Comparison of ENCODE assay signal across 8 cellular contexts in the genomic region with DNA sequence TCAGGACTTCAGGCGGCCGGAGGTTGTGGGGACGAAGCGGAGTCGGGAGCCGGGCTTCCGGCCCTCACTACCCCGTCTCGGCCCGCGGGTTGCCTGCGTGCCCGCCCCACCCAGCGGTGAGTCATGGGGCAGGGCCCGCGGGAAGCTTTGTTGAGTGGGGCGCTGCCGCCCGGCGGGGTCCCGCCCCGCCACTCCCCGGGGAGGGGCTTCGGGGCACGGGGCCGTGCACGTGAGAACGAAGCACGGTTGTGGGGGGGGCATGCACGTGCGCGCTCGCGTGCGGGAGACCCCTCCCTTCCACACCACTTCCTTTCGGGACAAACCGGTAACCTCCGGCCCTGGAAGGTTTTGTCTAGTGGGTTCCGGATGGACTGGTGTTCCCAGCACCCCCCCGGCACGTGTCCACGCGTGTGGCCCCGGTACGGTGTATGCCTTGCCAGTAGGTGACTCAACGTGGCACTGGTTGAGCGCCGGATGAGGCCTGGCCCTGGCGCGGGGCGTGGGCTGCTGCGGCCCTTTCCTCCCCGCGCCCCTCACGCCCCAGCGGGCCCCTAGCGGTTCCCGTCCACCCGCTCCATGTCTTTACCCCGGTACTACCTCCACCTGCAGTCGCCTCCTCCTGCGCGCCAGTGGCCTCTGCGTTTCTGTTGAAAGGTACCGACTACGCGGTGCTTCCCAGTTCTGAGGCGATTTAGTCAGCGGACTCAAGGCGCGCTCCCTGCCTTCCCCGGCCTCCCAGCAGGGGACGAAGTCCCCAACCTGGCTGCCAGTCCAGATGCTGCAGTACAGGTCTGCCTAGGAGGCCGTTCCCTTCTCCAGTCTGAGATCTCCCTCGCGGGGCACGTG. TPM values are rescaled to one million over a fixed set of nuclear protein-coding genes. Genes with fewer than 3 reads are reported as not detected.
DNase-seq lines count a peak whose midpoint lies in the region; ATAC-seq, FAIRE-seq and TF ChIP-seq lines count a peak whose summit lies in the region.

No MANE protein-coding gene starts in this region.

- intact Hi-C loops in activated CD8-positive, alpha-beta T cell treated with anti-CD3 and anti-CD28 coated beads for 36 hours (cut with micrococcal nuclease) = no loop called here

- CTCF ChIA-PET in HEK293T (lab: Yijun Ruan, JAX) = no interaction called here
- CTCF ChIA-PET in activated CD8-positive, alpha-beta T cell treated with anti-CD3 and anti-CD28 coated beads for 36 hours (lab: Charles Lee) = interaction anchor here (1.0 to 7.1 kb wide), 2 partner anchors 11 to 33 kb away, joined by 4 to 45 read pairs; no protein-coding TSS in a partner anchor

- no peak for TF ChIP-seq CTCF in activated CD8-positive, alpha-beta T cell treated with anti-CD3 and anti-CD28 coated beads for 36 hours (IDR thresholded peaks at IDR 0.05)

- POLR2A ChIA-PET in HEK293T (lab: Yijun Ruan, JAX) = no interaction called here
- POLR2A ChIA-PET in activated CD8-positive, alpha-beta T cell treated with anti-CD3 and anti-CD28 coated beads for 36 hours (lab: Charles Lee) = interaction anchor here (0.8 to 1.3 kb wide), 6 partner anchors 8 to 171 kb away, joined by 3 to 6 read pairs (median 4); no protein-coding TSS in a partner anchor

- peaks cover 18% of the 10 kb centered on the region for H3K4me1 Mint-ChIP-seq in activated CD8-positive, alpha-beta T cell treated with anti-CD3 and anti-CD28 coated beads for 36 hours (ENCODE audit: low read depth)

- ATAC-seq in activated CD8-positive, alpha-beta T cell treated with anti-CD3 and anti-CD28 coated beads for 36 hours = peak; percentile 81

- peaks cover 2% of the 10 kb centered on the region for H3K27me3 Mint-ChIP-seq in activated CD8-positive, alpha-beta T cell treated with anti-CD3 and anti-CD28 coated beads for 36 hours

- peak; percentile 81 for DNase-seq in GM12891 (ENCODE audit: insufficient read length, low spot score)
- DNase-seq in HEK293T (ENCODE audit: extremely low spot score) = peak; percentile 4
- peak; percentile 67 to 69 for DNase-seq in NCI-H1930 (lab: John Stamatoyannopoulos, UW)
- peak; percentile 76 for DNase-seq in activated CD8-positive, alpha-beta T cell treated with anti-CD3 and anti-CD28 coated beads for 36 hours
- peak; percentile 89 for DNase-seq in effector CD4-positive, alpha-beta T cell
- DNase-seq in mesenteric fat pad (ENCODE audit: low spot score) = peak; percentile 97
- peak; percentile 70 to 80 for DNase-seq in stimulated activated CD8-positive, alpha-beta memory T cell treated with anti-CD3 and anti-CD28 coated beads, Interleukin-15, amount 100 ng/mL, for 4 hours (ENCODE audit: low read depth in 2 of 2)
- no peak for DNase-seq in GF-D8 (lab: John Stamatoyannopoulos, UW)

- no peaks in the 10 kb centered on the region for H3K9me3 Mint-ChIP-seq in activated CD8-positive, alpha-beta T cell treated with anti-CD3 and anti-CD28 coated beads for 36 hours

- H3K4me3 Mint-ChIP-seq in activated CD8-positive, alpha-beta T cell treated with anti-CD3 and anti-CD28 coated beads for 36 hours = peak overlapping the region; percentile 67

- FAIRE-seq in GM12891 (lab: Jason Lieb, UNC) = peak; percentile 99

- peak; percentile 50; the same call in 1 of the 2 replicates for TF ChIP-seq POLR2A in GM12891 (IDR thresholded peaks at IDR 0.05; ENCODE audit: low read depth, low read length)

- peak overlapping the region; percentile 68 for H3K27ac Mint-ChIP-seq in activated CD8-positive, alpha-beta T cell treated with anti-CD3 and anti-CD28 coated beads for 36 hours

- H3K36me3 Mint-ChIP-seq in activated CD8-positive, alpha-beta T cell treated with anti-CD3 and anti-CD28 coated beads for 36 hours (ENCODE audit: low read depth) = no peaks in the 10 kb centered on the region

TF ChIP-seq in GM12891, 5 proteins besides CTCF, POLR2A, EP300 and RAD21:
- TF ChIP-seq SPI1 (IDR thresholded peaks at IDR 0.05; ENCODE audit: low read depth, low read length) (no peak), POLR2AphosphoS5 (IDR thresholded peaks at IDR 0.05; ENCODE audit: low read depth, low read length) (peak; percentile 45)

TF ChIP-seq in HEK293T, 16 proteins besides CTCF, POLR2A, EP300 and RAD21:
- TF ChIP-seq ELF4 (IDR thresholded peaks at IDR 0.05) = no peak
- no peak for TF ChIP-seq ARNT (IDR thresholded peaks at IDR 0.05)

RNA-seq across cellular contexts. Expression of gene ADIRF, which starts 3.1 kb away (rescaled TPM):
- 2.1 TPM for polyA plus RNA-seq in GM12891 (2012; ENCODE audit: low read depth, missing spikeins)
- total RNA-seq in activated CD8-positive, alpha-beta T cell treated with anti-CD3 and anti-CD28 coated beads for 36 hours = not detected
- total RNA-seq in mesenteric fat pad = 543 TPM

RNA-seq across cellular contexts. Expression of gene SNCG, which starts 13.0 kb away (rescaled TPM):
- 1.1 TPM for polyA plus RNA-seq in GM12891 (2012; ENCODE audit: low read depth, missing spikeins)
- total RNA-seq in activated CD8-positive, alpha-beta T cell treated with anti-CD3 and anti-CD28 coated beads for 36 hours = not detected
- 265 TPM for total RNA-seq in mesenteric fat pad

RNA-seq across cellular contexts. Expression of gene MMRN2, which starts 14.0 kb away (rescaled TPM):
- polyA plus RNA-seq in GM12891 (2012; ENCODE audit: low read depth, missing spikeins) = 0.50 TPM
- not detected for total RNA-seq in activated CD8-positive, alpha-beta T cell treated with anti-CD3 and anti-CD28 coated beads for 36 hours
- total RNA-seq in mesenteric fat pad = 78.4 TPM

RNA-seq across cellular contexts. Expression of gene FAM25A, which starts 48.7 kb away (rescaled TPM):
- polyA plus RNA-seq in GM12891 (2012; ENCODE audit: low read depth, missing spikeins) = not detected
- total RNA-seq in activated CD8-positive, alpha-beta T cell treated with anti-CD3 and anti-CD28 coated beads for 36 hours = not detected
- total RNA-seq in mesenteric fat pad = not detected

Comparison
In these comparisons a context has a peak if more than half of its experiments do, and no peak if none do; other contexts are left out.
1. RNA of gene ADIRF, which starts 3.1 kb away (total RNA-seq): 543 TPM in mesenteric fat pad (single experiment); not detected in activated CD8-positive, alpha-beta T cell treated with anti-CD3 and anti-CD28 coated beads for 36 hours; every median in the first group is over 100 times any median in the second.
2. RNA of gene SNCG, which starts 13.0 kb away (total RNA-seq): 265 TPM in mesenteric fat pad (single experiment); not detected in activated CD8-positive, alpha-beta T cell treated with anti-CD3 and anti-CD28 coated beads for 36 hours; every median in the first group is over 100 times any median in the second.
3. RNA of gene MMRN2, which starts 14.0 kb away (total RNA-seq): 78.4 TPM in mesenteric fat pad (single experiment); not detected in activated CD8-positive, alpha-beta T cell treated with anti-CD3 and anti-CD28 coated beads for 36 hours; every median in the first group is over 10 times any median in the second.